In genomic region chr12:66697404-66697803, GRCh38 we compare ENCODE assay signal across 30 cellular contexts. TPM values are rescaled to one million over a fixed set of nuclear protein-coding genes. Genes with fewer than 3 reads are reported as not detected.
DNase-seq lines count a peak whose midpoint lies in the region; ATAC-seq and TF ChIP-seq lines count a peak whose summit lies in the region.
"Had no signal": no experiment of that assay in that cellular context is flagged by ENCODE, and none has a peak within 500 bp of the region (broad histone marks: within the 10 kb centered on the region; RNA-seq: fewer than 3 reads in every experiment).

No MANE protein-coding gene starts in this region.

- H3K27me3 Mint-ChIP-seq in T-helper 17 cell (peaks cover 54% of the 10 kb centered on the region), type B pancreatic cell (peaks cover 6% of the 10 kb centered on the region)

- no peaks in the 10 kb centered on the region for H3K36me3 ChIP-seq in DND-41 (ENCODE audit: insufficient read depth, low read length)
- H3K36me3 ChIP-seq: adrenal gland, ovary, transverse colon had no signal

- H3K36me3 Mint-ChIP-seq in T-helper 17 cell (ENCODE audit: low read depth) (peaks cover 7% of the 10 kb centered on the region), type B pancreatic cell (no peaks in the 10 kb centered on the region)
- H3K36me3 Mint-ChIP-seq: CD8-positive, alpha-beta T cell; immature natural killer cell had no signal

- H3K4me3 Mint-ChIP-seq in T-helper 17 cell (no peak overlapping the region), type B pancreatic cell (no peak overlapping the region)
- H3K4me3 Mint-ChIP-seq: B cell; CD8-positive, alpha-beta T cell; immature natural killer cell had no signal

- no peak overlapping the region for H2AFZ ChIP-seq in DND-41 (ENCODE audit: low read depth, low read length)

- no peak overlapping the region for H3K4me2 ChIP-seq in DND-41 (ENCODE audit: insufficient read depth, low read length)
- H3K4me2 ChIP-seq: SK-N-SH had no signal

- DNase-seq in DND-41 (no peak), HT-29 (ENCODE audit: low spot score) (no peak), T-helper 17 cell (no peak), type B pancreatic cell (ENCODE audit: extremely low spot score, unreplicated experiment) (no peak)
- DNase-seq: activated CD8-positive, alpha-beta memory T cell treated with anti-CD3 and anti-CD28 coated beads for 24 hours; activated gamma-delta T cell treated with Interleukin-2 at 50 U/mL for 16 hours; adrenal gland; body of pancreas; CD8-positive, alpha-beta T cell; GF-D8; hippocampal formation; immature natural killer cell; left colon; mammary epithelial cell; NCI-H1417; NCI-H2029 treated with DMSO at 0.1 percent for 48 hours; NCI-H345; NCI-H748 treated with DMSO at 0.1 percent for 48 hours; ovary; SK-N-SH; stimulated activated CD8-positive, alpha-beta memory T cell treated with anti-CD3 and anti-CD28 coated beads, Interleukin-4, amount 100 ng/mL, for 48 hours; transverse colon had no signal

- peaks cover 9% of the 10 kb centered on the region; the same call in 1 of the 2 replicates for H3K4me1 ChIP-seq in DND-41 (ENCODE audit: insufficient read depth, low read length)
- H3K4me1 ChIP-seq: adrenal gland, transverse colon had no signal

- ATAC-seq in DND-41 (ENCODE audit: insufficient read depth, low read depth) (peak; percentile 63), GM18867 (IDR thresholded peaks at IDR 0.05; ENCODE audit: unreplicated experiment) (peak; percentile 77), GM21526 (IDR thresholded peaks at IDR 0.05; ENCODE audit: low FRiP score, unreplicated experiment) (peak; percentile 36), HG03442 (IDR thresholded peaks at IDR 0.05; ENCODE audit: unreplicated experiment) (peak; percentile 50), T-helper 17 cell (no peak), GM19455 (IDR thresholded peaks at IDR 0.05; ENCODE audit: unreplicated experiment) (no peak)
- ATAC-seq: body of pancreas; CD8-positive, alpha-beta T cell; left colon had no signal

- no peak overlapping the region for H3K27ac ChIP-seq in DND-41 (ENCODE audit: low read length)
- H3K27ac ChIP-seq: adrenal gland, body of pancreas, ovary, skin epidermis, transverse colon had no signal

- no peaks in the 10 kb centered on the region for H4K20me1 ChIP-seq in DND-41 (ENCODE audit: insufficient read depth, low read length)

- no peak overlapping the region for H3K9ac ChIP-seq in DND-41 (ENCODE audit: low read depth, low read length)
- H3K9ac ChIP-seq: SK-N-SH had no signal

- TF ChIP-seq CTCF in DND-41 (IDR thresholded peaks at IDR 0.05; ENCODE audit: borderline replicate concordance, extremely low read depth, low read length, poor library complexity, severe bottlenecking) (no peak), type B pancreatic cell (conservative IDR thresholded peaks at IDR 0.05) (no peak)

- no peaks in the 10 kb centered on the region for H3K27me3 ChIP-seq in DND-41 (ENCODE audit: insufficient read depth, low read length, poor library complexity)
- H3K27me3 ChIP-seq: body of pancreas, ovary, transverse colon had no signal

- no peaks in the 10 kb centered on the region for H3K79me2 ChIP-seq in DND-41 (ENCODE audit: insufficient read depth, low read length)

- H3K9me3 Mint-ChIP-seq in type B pancreatic cell: no peaks in the 10 kb centered on the region
- H3K9me3 Mint-ChIP-seq: CD8-positive, alpha-beta T cell; immature natural killer cell had no signal

- H3K4me3 ChIP-seq in DND-41 (ENCODE audit: low read depth in 1 of 2, low read length in 2 of 2): no peak overlapping the region
- H3K4me3 ChIP-seq: adrenal gland, body of pancreas, ovary, skin epidermis, transverse colon had no signal

- H3K9me3 ChIP-seq in DND-41 (ENCODE audit: insufficient read depth, low read length, severe bottlenecking) (no peaks in the 10 kb centered on the region), T-helper 17 cell (ENCODE audit: control insufficient read depth, low read length, poor library complexity, severe bottlenecking) (no peaks in the 10 kb centered on the region)
- H3K9me3 ChIP-seq: adrenal gland, body of pancreas, ovary, SK-N-SH, transverse colon had no signal

- H3K4me1 Mint-ChIP-seq in T-helper 17 cell: peaks cover 3% of the 10 kb centered on the region
- H3K4me1 Mint-ChIP-seq in type B pancreatic cell (ENCODE audit: unreplicated experiment): peaks cover 6% of the 10 kb centered on the region

- H3K27ac Mint-ChIP-seq in T-helper 17 cell: no peak overlapping the region
- no peak overlapping the region for H3K27ac Mint-ChIP-seq in type B pancreatic cell
- H3K27ac Mint-ChIP-seq: B cell; CD8-positive, alpha-beta T cell; immature natural killer cell had no signal

RNA-seq across cellular contexts. Expression of gene GRIP1, which starts 18.5 kb away (rescaled TPM):
- total RNA-seq in HT-29 (2014; rRNA removed; shearing (Covaris generic)): 0.25 and 1.4 TPM in 2 replicates
- 1 to 10 TPM; 2.4 to 3.7 TPM for total RNA-seq in T-helper 17 cell
- total RNA-seq in type B pancreatic cell (ENCODE audit: low replicate concordance): 18.5 and 29.0 TPM in 2 replicates
- total RNA-seq: B cell; fibroblast of lung; T-helper 2 cell treated with Interferon-gamma antibody and Interleukin-4, amounts not matched to agents 100 ng/mL and 5 ng/mL, for 36 hours had no signal

Comparison
In these comparisons a context has a peak if more than half of its experiments do, and no peak if none do; other contexts are left out.
1. ATAC-seq: peak in DND-41 (single experiment), GM18867 (single experiment), GM21526 (single experiment) and HG03442 (single experiment); none in T-helper 17 cell (single experiment) and GM19455 (single experiment).